In the genomic region with DNA sequence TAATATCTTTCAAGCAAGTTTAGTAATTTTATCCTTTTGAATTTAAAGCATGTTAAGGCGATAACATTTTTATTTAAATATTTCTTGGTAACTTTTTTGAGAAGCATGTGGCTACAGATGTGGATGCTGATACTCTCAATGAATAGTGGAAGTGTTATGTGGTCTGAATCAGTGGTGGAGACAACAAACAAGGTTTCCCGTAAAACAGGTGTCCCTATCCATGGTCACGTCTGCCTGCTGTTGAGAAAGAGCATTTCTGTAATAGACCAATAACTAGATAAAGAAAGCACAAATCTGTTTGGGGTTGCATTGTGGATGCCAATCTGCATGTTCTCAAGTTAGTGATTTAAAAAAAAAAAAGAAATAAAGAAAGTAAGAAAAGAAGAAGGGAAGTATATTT, we compare ENCODE assay signal across 12 cellular contexts. TPM values are rescaled to one million over a fixed set of nuclear protein-coding genes. Genes with fewer than 3 reads are reported as not detected.
"Had no signal": no experiment of that assay in that cellular context is flagged by ENCODE, and none has a peak within 500 bp of the region (broad histone marks: within the 10 kb centered on the region; RNA-seq: fewer than 3 reads in every experiment).

No MANE protein-coding gene starts in this region.

- H3K4me1 ChIP-seq: HAP-1 had no signal

- H3K27ac ChIP-seq: GM23248 had no signal

- DNase-seq: GM23248, GOT3, H7, H9, HCEC 1CT, HFFc6 had no signal

- H3K9ac ChIP-seq: GM23248 had no signal

- H3K9me3 ChIP-seq: HAP-1 had no signal

- ATAC-seq: GM23338, HCT116 had no signal

- FAIRE-seq: H1, H54 had no signal

- H3K4me2 ChIP-seq: GM23338 had no signal

- H2AFZ ChIP-seq: GM23248, GM23338 had no signal

- H3K4me3 ChIP-seq: GM23248, GM23338, HAP-1 had no signal

- H3K36me3 ChIP-seq: HAP-1 had no signal

RNA-seq across cellular contexts. Expression of a gene that starts 18.1 kb away (rescaled TPM):
- total RNA-seq: GM23248, GM23338, H4, H7, HFFc6 had no signal
- polyA plus RNA-seq: GM23248, GM23338 had no signal
